ENCODE assay signal across 29 cellular contexts in genomic region chr15:22241451-22241850, GRCh38.
"Had no signal": no experiment of that assay in that cellular context is flagged by ENCODE, and none has a peak within 500 bp of the region (broad histone marks: within the 10 kb centered on the region; RNA-seq: fewer than 3 reads in every experiment).

No MANE protein-coding gene starts in this region.

- H3K36me3 Mint-ChIP-seq: natural killer cell treated with Interleukin-12 subunit alpha and Interleukin-12 subunit beta and Interleukin-15 and Interleukin-18, amount 100 ng/mL, for 72 hours; stimulated activated effector memory CD8-positive, alpha-beta T cell treated with anti-CD3 and anti-CD28 coated beads, Interleukin-12 subunit alpha, Interleukin-12 subunit beta, amount 100 ng/mL, for 72 hours had no signal

- H3K36me3 ChIP-seq: lower lobe of right lung, pancreas, prostate gland, suprapubic skin, thoracic aorta, tibial artery, upper lobe of right lung had no signal

- H3K27me3 ChIP-seq: suprapubic skin, tibial artery, upper lobe of right lung had no signal

- ATAC-seq: left cardiac atrium; left lobe of liver; left ventricle myocardium superior; mucosa of descending colon; naive thymus-derived CD4-positive, alpha-beta T cell; natural killer cell treated with Interleukin-12 subunit alpha and Interleukin-12 subunit beta and Interleukin-15 and Interleukin-18, amount 100 ng/mL, for 72 hours; pancreas; right cardiac atrium; sciatic nerve; stimulated activated effector memory CD8-positive, alpha-beta T cell treated with anti-CD3 and anti-CD28 coated beads, Interleukin-12 subunit alpha, Interleukin-12 subunit beta, amount 100 ng/mL, for 72 hours; upper lobe of right lung had no signal

- H3K4me3 Mint-ChIP-seq: naive thymus-derived CD4-positive, alpha-beta T cell; natural killer cell treated with Interleukin-12 subunit alpha and Interleukin-12 subunit beta and Interleukin-15 and Interleukin-18, amount 100 ng/mL, for 72 hours; stimulated activated effector memory CD8-positive, alpha-beta T cell treated with anti-CD3 and anti-CD28 coated beads, Interleukin-12 subunit alpha, Interleukin-12 subunit beta, amount 100 ng/mL, for 72 hours; stimulated activated naive CD8-positive, alpha-beta T cell treated with anti-CD3 and anti-CD28 coated beads, Interleukin-15, Interleukin-2, amounts not matched to agents 100 ng/mL and 50 ng/mL, for 24 hours had no signal

- H3K9me3 ChIP-seq: lower lobe of right lung, pancreas, prostate gland, suprapubic skin, thoracic aorta, tibial artery, upper lobe of right lung had no signal

- H3K27ac ChIP-seq: lower lobe of right lung, pancreas, prostate gland, skin epidermis, suprapubic skin, thoracic aorta, tibial artery, upper lobe of right lung had no signal

- DNase-seq: hippocampal formation; kidney glomerular epithelial cell; left cardiac atrium; left ventricle myocardium superior; lower lobe of right lung; mesendoderm; midbrain; naive thymus-derived CD4-positive, alpha-beta T cell; pancreas; retina; right cardiac atrium; stimulated activated CD4-positive, alpha-beta T cell treated with anti-CD3 and anti-CD28 coated beads, Interleukin-12 subunit alpha, Interleukin-12 subunit beta, amount 100 ng/mL, for 4 hours; stimulated activated CD4-positive, alpha-beta T cell treated with anti-CD3 and anti-CD28 coated beads, Interleukin-15, amount 100 ng/mL, for 24 hours; stimulated activated CD4-positive, alpha-beta T cell treated with anti-CD3 and anti-CD28 coated beads, Interleukin-2, amount 100 ng/mL, for 24 hours; stimulated activated CD4-positive, alpha-beta T cell treated with anti-CD3 and anti-CD28 coated beads, Interleukin-4, amount 100 ng/mL, for 1 hour; stimulated activated naive CD4-positive, alpha-beta T cell; tibial artery; trophoblast cell; upper lobe of right lung had no signal

- H3K9me3 Mint-ChIP-seq: natural killer cell treated with Interleukin-12 subunit alpha and Interleukin-12 subunit beta and Interleukin-15 and Interleukin-18, amount 100 ng/mL, for 72 hours; stimulated activated effector memory CD8-positive, alpha-beta T cell treated with anti-CD3 and anti-CD28 coated beads, Interleukin-12 subunit alpha, Interleukin-12 subunit beta, amount 100 ng/mL, for 72 hours; stimulated activated naive CD8-positive, alpha-beta T cell treated with anti-CD3 and anti-CD28 coated beads, Interleukin-15, Interleukin-2, amounts not matched to agents 100 ng/mL and 50 ng/mL, for 24 hours had no signal

- H3K4me3 ChIP-seq: lower lobe of right lung, mucosa of descending colon, pancreas, prostate gland, skin epidermis, suprapubic skin, thoracic aorta, tibial artery, upper lobe of right lung had no signal

- H3K27me3 Mint-ChIP-seq: natural killer cell treated with Interleukin-12 subunit alpha and Interleukin-12 subunit beta and Interleukin-15 and Interleukin-18, amount 100 ng/mL, for 72 hours had no signal

- H3K4me1 ChIP-seq: lower lobe of right lung, pancreas, prostate gland, suprapubic skin, tibial artery, upper lobe of right lung had no signal

- H3K27ac Mint-ChIP-seq: naive thymus-derived CD4-positive, alpha-beta T cell; stimulated activated effector memory CD8-positive, alpha-beta T cell treated with anti-CD3 and anti-CD28 coated beads, Interleukin-12 subunit alpha, Interleukin-12 subunit beta, amount 100 ng/mL, for 72 hours; stimulated activated naive CD8-positive, alpha-beta T cell treated with anti-CD3 and anti-CD28 coated beads, Interleukin-15, Interleukin-2, amounts not matched to agents 100 ng/mL and 50 ng/mL, for 24 hours had no signal
